28 cellular contexts compared by ENCODE assay signal in genomic region chr15:62756995-62757360, GRCh38.
DNase-seq lines count a peak whose midpoint lies in the region; ATAC-seq, FAIRE-seq and TF ChIP-seq lines count a peak whose summit lies in the region.
"Had no signal": no experiment of that assay in that cellular context is flagged by ENCODE, and none has a peak within 500 bp of the region (broad histone marks: within the 10 kb centered on the region; RNA-seq: fewer than 3 reads in every experiment).

No MANE protein-coding gene starts in this region.

- 0 out of 2 replicates have a peak overlapping the region, but pooled peaks have one; percentile 8 for H2BK20ac ChIP-seq in H1 (ENCODE audit: low read length)

- no peak overlapping the region for H4K8ac ChIP-seq in H1 (ENCODE audit: extremely low read depth, insufficient read depth, low read length)

- H3K27ac Mint-ChIP-seq in activated naive CD4-positive, alpha-beta T cell treated with anti-CD3 and anti-CD28 coated beads for 36 hours, result no peak overlapping the region
- no peak overlapping the region for H3K27ac Mint-ChIP-seq in WTC11
- H3K27ac Mint-ChIP-seq: activated CD4-positive, alpha-beta T cell treated with anti-CD3 and anti-CD28 coated beads, Interleukin-2, amount 10 ng/mL, durations not matched to agents 7 days and 5 days; activated naive CD4-positive, alpha-beta T cell treated with anti-CD3 and anti-CD28 coated beads, Interleukin-2, amount 10 ng/mL, durations not matched to agents 7 days and 5 days; activated T-cell treated with anti-CD3 and anti-CD28 coated beads, Interleukin-2, amount 50 U/mL, for 72 hours; dendritic cell treated with granulocyte-macrophage colony-stimulating factor and Interleukin-4, amounts not matched to agents 40 ng/mL and 50 ng/mL, for 4 days; nephron progenitor cell had no signal

- H3K36me3 Mint-ChIP-seq in activated naive CD4-positive, alpha-beta T cell treated with anti-CD3 and anti-CD28 coated beads for 36 hours (ENCODE audit: low read depth), result no peaks in the 10 kb centered on the region
- H3K36me3 Mint-ChIP-seq in WTC11, result peaks cover 21% of the 10 kb centered on the region
- H3K36me3 Mint-ChIP-seq: activated naive CD4-positive, alpha-beta T cell treated with anti-CD3 and anti-CD28 coated beads, Interleukin-2, amount 10 ng/mL, durations not matched to agents 7 days and 5 days had no signal

- H2BK12ac ChIP-seq in H1 (ENCODE audit: low read depth, low read length), result peak overlapping the region; percentile 18; the same call in 1 of the 2 replicates

- H2BK15ac ChIP-seq in H1 (ENCODE audit: low read length), result no peak overlapping the region

- H3K79me1 ChIP-seq in H1 (ENCODE audit: low read depth, low read length), result no peaks in the 10 kb centered on the region

- no peak for TF ChIP-seq EP300 in H1 (IDR thresholded peaks at IDR 0.05; ENCODE audit: borderline replicate concordance in 1 of 2, low read depth in 2 of 2, low read length in 2 of 2)

- H3K27me3 ChIP-seq in H1 (replicated peaks in 1 of 4; ENCODE audit: control insufficient read depth in 3 of 4, extremely low read depth in 1 of 4, insufficient read depth in 3 of 4, low read length in 3 of 4) (no peaks in the 10 kb centered on the region), osteoblast (ENCODE audit: insufficient read depth, low read length) (no peaks in the 10 kb centered on the region), tibial artery (no peaks in the 10 kb centered on the region)
- H3K27me3 ChIP-seq: BLaER1 treated with 17β-estradiol and CSF1 and Interleukin-3, amounts not matched to agents 10 nM and 100 nM; pancreas; spleen had no signal

- H3K23ac ChIP-seq in H1 (ENCODE audit: insufficient read length), result no peak overlapping the region

- no peak overlapping the region for H3K4me3 Mint-ChIP-seq in activated naive CD4-positive, alpha-beta T cell treated with anti-CD3 and anti-CD28 coated beads for 36 hours
- H3K4me3 Mint-ChIP-seq in WTC11, result no peak overlapping the region
- H3K4me3 Mint-ChIP-seq: activated CD4-positive, alpha-beta T cell treated with anti-CD3 and anti-CD28 coated beads, Interleukin-2, amount 10 ng/mL, durations not matched to agents 7 days and 5 days; activated naive CD4-positive, alpha-beta T cell treated with anti-CD3 and anti-CD28 coated beads, Interleukin-2, amount 10 ng/mL, durations not matched to agents 7 days and 5 days; activated T-cell treated with anti-CD3 and anti-CD28 coated beads, Interleukin-2, amount 50 U/mL, for 72 hours; dendritic cell treated with granulocyte-macrophage colony-stimulating factor and Interleukin-4, amounts not matched to agents 40 ng/mL and 50 ng/mL, for 4 days; H9; nephron progenitor cell had no signal

- TF ChIP-seq CTCF in RWPE1 (conservative IDR thresholded peaks at IDR 0.05; ENCODE audit: low read depth) (no peak), H1 (IDR thresholded peaks at IDR 0.05; ENCODE audit: control extremely low read depth in 1 of 3, insufficient read depth in 1 of 3, low read depth in 1 of 3, low read length in 3 of 3) (no peak), osteoblast (IDR thresholded peaks at IDR 0.05; ENCODE audit: extremely low read depth, low read depth, low read length) (no peak), tibial artery (IDR thresholded peaks at IDR 0.05) (no peak), WTC11 (IDR thresholded peaks at IDR 0.05) (no peak)

- H3K9me3 ChIP-seq in H1 (ENCODE audit: insufficient read depth in 2 of 2, low read depth in 1 of 2, low read length in 1 of 2) (no peaks in the 10 kb centered on the region), osteoblast (ENCODE audit: low read depth, low read length) (no peaks in the 10 kb centered on the region), tibial artery (no peaks in the 10 kb centered on the region)
- H3K9me3 ChIP-seq: BLaER1 treated with 17β-estradiol and CSF1 and Interleukin-3, amounts not matched to agents 10 nM and 100 nM; lower lobe of right lung; pancreas; spleen had no signal

- H4K91ac ChIP-seq in H1 (replicated peaks; ENCODE audit: insufficient read length, low read length), result no peak overlapping the region

- ATAC-seq in HG03442 (IDR thresholded peaks at IDR 0.05; ENCODE audit: unreplicated experiment), result no peak
- ATAC-seq in WTC11, result no peak
- ATAC-seq: activated T-cell treated with anti-CD3 and anti-CD28 coated beads, Interleukin-2, amount 50 U/mL, for 72 hours; lower lobe of right lung; Panc1; pancreas had no signal

- no peak overlapping the region for H3K4ac ChIP-seq in H1 (replicated peaks; ENCODE audit: insufficient read length, low read depth, low read length)

- H3K23me2 ChIP-seq in H1 (ENCODE audit: low read depth, low read length), result no peaks in the 10 kb centered on the region

- H3K18ac ChIP-seq in H1 (ENCODE audit: extremely low read depth, low read length), result no peak overlapping the region

- H3K79me2 ChIP-seq in H1 (ENCODE audit: control insufficient read depth in 1 of 2, insufficient read depth in 2 of 2, low read length in 2 of 2), result no peaks in the 10 kb centered on the region
- peaks cover 2% of the 10 kb centered on the region for H3K79me2 ChIP-seq in osteoblast (ENCODE audit: insufficient read depth, low read length)

- H3K56ac ChIP-seq in H1 (replicated peaks; ENCODE audit: insufficient read length, low read depth, low read length), result no peak overlapping the region

- H3K36me3 ChIP-seq in H1 (ENCODE audit: control insufficient read depth in 2 of 4, insufficient read depth in 4 of 4, low read length in 3 of 4) (peaks cover 0 to 3% (median 0%) of the 10 kb centered on the region in 4 experiments; a peak in 1 of 8 replicates), osteoblast (ENCODE audit: insufficient read depth, low read length) (peaks cover 8% of the 10 kb centered on the region), tibial artery (peaks cover 8 to 26% (median 14%) of the 10 kb centered on the region in 3 donors)
- H3K36me3 ChIP-seq: lower lobe of right lung had no signal

- 94% methylated on average over 1 of the region's 1 CpG; no CpG with 5 or more reads in 1 of the 2 experiments for WGBS in H1 (ENCODE audit: extremely low coverage in 1 of 2, insufficient coverage in 1 of 2, insufficient read length in 1 of 2, insufficient replicate concordance in 2 of 2, low coverage in 1 of 2, low lambda C conversion rate in 2 of 2, missing lambda C conversion rate in 1 of 2), 2 experiments

- POLR2A ChIA-PET in RWPE1 (lab: Yijun Ruan, JAX; ENCODE audit: low non-redundant PET), result no interaction called here
- POLR2A ChIA-PET in H1 (lab: Charles Lee; ENCODE audit: partially characterized antibody), result interaction anchor here (1.2 to 2.1 kb wide), 2 partner anchors 9 to 287 kb away, joined by 3 to 6 read pairs; no protein-coding TSS in a partner anchor
- POLR2A ChIA-PET in WTC11 (lab: Charles Lee), result no interaction called here

- H3K14ac ChIP-seq in H1 (ENCODE audit: insufficient read length), result no peak overlapping the region

- H4K20me1 ChIP-seq in H1 (replicated peaks in 1 of 2; ENCODE audit: control insufficient read depth in 1 of 2, insufficient read depth in 2 of 2, low read length in 2 of 2) (no peaks in the 10 kb centered on the region), osteoblast (ENCODE audit: insufficient read depth, low read length) (no peaks in the 10 kb centered on the region)
- H4K20me1 ChIP-seq: BLaER1 treated with 17β-estradiol and CSF1 and Interleukin-3, amounts not matched to agents 10 nM and 100 nM had no signal

- no peak overlapping the region for H2AK5ac ChIP-seq in H1 (ENCODE audit: low read depth, low read length)

- H2AFZ ChIP-seq in H1 (ENCODE audit: low read length) (no peak overlapping the region), osteoblast (ENCODE audit: low read length) (no peak overlapping the region)

- H3K4me3 ChIP-seq in H1 (ENCODE audit: extremely low read depth in 1 of 4, insufficient read depth in 2 of 4, low read depth in 3 of 4, low read length in 4 of 4) (no peak overlapping the region), osteoblast (ENCODE audit: insufficient read depth, low read length) (no peak overlapping the region), tibial artery (no peak overlapping the region)
- H3K4me3 ChIP-seq: BLaER1 treated with 17β-estradiol and CSF1 and Interleukin-3, amounts not matched to agents 10 nM and 100 nM; lower lobe of right lung; pancreas; spleen had no signal

- no peaks in the 10 kb centered on the region for H3K9me3 Mint-ChIP-seq in activated naive CD4-positive, alpha-beta T cell treated with anti-CD3 and anti-CD28 coated beads for 36 hours
- no peaks in the 10 kb centered on the region for H3K9me3 Mint-ChIP-seq in WTC11
- H3K9me3 Mint-ChIP-seq: activated CD4-positive, alpha-beta T cell treated with anti-CD3 and anti-CD28 coated beads, Interleukin-2, amount 10 ng/mL, durations not matched to agents 7 days and 5 days; activated naive CD4-positive, alpha-beta T cell treated with anti-CD3 and anti-CD28 coated beads, Interleukin-2, amount 10 ng/mL, durations not matched to agents 7 days and 5 days; activated T-cell treated with anti-CD3 and anti-CD28 coated beads, Interleukin-2, amount 50 U/mL, for 72 hours; dendritic cell treated with granulocyte-macrophage colony-stimulating factor and Interleukin-4, amounts not matched to agents 40 ng/mL and 50 ng/mL, for 4 days; H9; nephron progenitor cell had no signal

- no peak for TF ChIP-seq POLR2A in H1 (IDR thresholded peaks at IDR 0.05; ENCODE audit: control extremely low read depth in 1 of 2, low read depth in 2 of 2, low read length in 2 of 2)

- H4K5ac ChIP-seq in H1 (ENCODE audit: insufficient read length, low read depth, low read length), result no peak overlapping the region

- H2BK5ac ChIP-seq in H1 (ENCODE audit: low read depth, low read length), result no peak overlapping the region

- H3K4me2 ChIP-seq in H1 (ENCODE audit: insufficient read depth in 1 of 2, low read depth in 2 of 2, low read length in 2 of 2) (no peak overlapping the region), osteoblast (ENCODE audit: insufficient read depth, low read length) (no peak overlapping the region)
- H3K4me2 ChIP-seq: BLaER1 treated with 17β-estradiol and CSF1 and Interleukin-3, amounts not matched to agents 10 nM and 100 nM had no signal

- no peak overlapping the region for H2BK120ac ChIP-seq in H1 (replicated peaks; ENCODE audit: low read depth, low read length)

- no peak for FAIRE-seq in H1 (lab: Jason Lieb, UNC)
- FAIRE-seq: endometrium, pancreas had no signal

- H3K27ac ChIP-seq in RWPE1, result peak overlapping the region; percentile 81
- H3K27ac ChIP-seq in H1 (ENCODE audit: low read depth, low read length), result no peak overlapping the region
- peak overlapping the region; percentile 88 for H3K27ac ChIP-seq in osteoblast (ENCODE audit: low read depth, low read length)
- H3K27ac ChIP-seq in tibial artery, result peak overlapping the region; percentile 62 to 69
- H3K27ac ChIP-seq: BLaER1 treated with 17β-estradiol and CSF1 and Interleukin-3, amounts not matched to agents 10 nM and 100 nM; lower lobe of right lung; spleen had no signal

- intact Hi-C loops in tibial artery (cut with DNase I; ENCODE audit: low total_unique reads), result no loop called here
- intact Hi-C loops in activated naive CD4-positive, alpha-beta T cell treated with anti-CD3 and anti-CD28 coated beads for 36 hours (cut with micrococcal nuclease), result no loop called here

- CTCF ChIA-PET in RWPE1 (lab: Yijun Ruan, JAX) (interaction anchor here (0.7 to 2.9 kb wide), 2 partner anchors 14 to 329 kb away, joined by 3 to 21 read pairs; no protein-coding TSS in a partner anchor), H1 (lab: Charles Lee; ENCODE audit: partially characterized antibody) (interaction anchor here (0.6 to 7.4 kb wide), 8 partner anchors 8 to 710 kb away, joined by 3 to 49 read pairs (median 4); no protein-coding TSS in a partner anchor), WTC11 (lab: Charles Lee) (interaction anchor here (2.5 to 5.1 kb wide), 2 partner anchors 15 to 291 kb away, joined by 9 to 37 read pairs; no protein-coding TSS in a partner anchor)
- CTCF ChIA-PET in activated naive CD4-positive, alpha-beta T cell treated with anti-CD3 and anti-CD28 coated beads for 36 hours (lab: Charles Lee), result interaction anchor here (0.6 to 1.5 kb wide), 3 partner anchors 10 to 473 kb away, joined by 3 to 9 read pairs (median 4); no protein-coding TSS in a partner anchor

- no peak for TF ChIP-seq RAD21 in H1 (IDR thresholded peaks at IDR 0.05 in 1 of 2, conservative IDR thresholded peaks at IDR 0.05 in 1 of 2; ENCODE audit: low read depth in 2 of 2, low read length in 2 of 2)

- peaks cover 11 to 25% (median 18%) of the 10 kb centered on the region in 4 experiments for H3K4me1 ChIP-seq in H1 (replicated peaks in 1 of 4; ENCODE audit: control insufficient read depth in 3 of 4, insufficient read depth in 4 of 4, low read length in 3 of 4)
- peaks cover 43% of the 10 kb centered on the region for H3K4me1 ChIP-seq in osteoblast (ENCODE audit: insufficient read depth, low read length)
- peaks cover 8 to 35% (median 19%) of the 10 kb centered on the region in 4 donors for H3K4me1 ChIP-seq in tibial artery

- no peak for DNase-seq in RWPE1 (ENCODE audit: low spot score)
- no peak for DNase-seq in H1 (ENCODE audit: low read depth in 1 of 2, low spot score in 2 of 2)
- DNase-seq in osteoblast (ENCODE audit: insufficient read length, low spot score, missing footprints), result no peak
- DNase-seq in tibial artery, result no peak
- DNase-seq in activated naive CD4-positive, alpha-beta T cell treated with anti-CD3 and anti-CD28 coated beads for 36 hours, result no peak
- DNase-seq in WTC11 (ENCODE audit: low spot score), result no peak
- DNase-seq: activated CD4-positive, alpha-beta T cell treated with anti-CD3 and anti-CD28 coated beads, Interleukin-2, amount 10 ng/mL, durations not matched to agents 7 days and 5 days; activated naive CD4-positive, alpha-beta T cell treated with anti-CD3 and anti-CD28 coated beads, Interleukin-2, amount 10 ng/mL, durations not matched to agents 7 days and 5 days; activated T-cell treated with anti-CD3 and anti-CD28 coated beads, Interleukin-2, amount 50 U/mL, for 72 hours; COR-L47; DMS53; H9; islet precursor cell; lower lobe of right lung; NCI-H1092 treated with DMSO at 0.1 percent for 48 hours; NCI-H1930; NCI-H526; nephron progenitor cell; pancreas; retina; SIG-M5; spleen; T1000 had no signal

- no peaks in the 10 kb centered on the region for H3K4me1 Mint-ChIP-seq in activated naive CD4-positive, alpha-beta T cell treated with anti-CD3 and anti-CD28 coated beads for 36 hours (ENCODE audit: low read depth)
- H3K4me1 Mint-ChIP-seq in WTC11, result peaks cover 47% of the 10 kb centered on the region
- H3K4me1 Mint-ChIP-seq: activated CD4-positive, alpha-beta T cell treated with anti-CD3 and anti-CD28 coated beads, Interleukin-2, amount 10 ng/mL, durations not matched to agents 7 days and 5 days; activated naive CD4-positive, alpha-beta T cell treated with anti-CD3 and anti-CD28 coated beads, Interleukin-2, amount 10 ng/mL, durations not matched to agents 7 days and 5 days had no signal

- no peak overlapping the region for H3K9ac ChIP-seq in H1 (replicated peaks in 1 of 4; ENCODE audit: extremely low read depth in 1 of 4, low read depth in 3 of 4, low read length in 3 of 4)
- H3K9ac ChIP-seq: BLaER1 treated with 17β-estradiol and CSF1 and Interleukin-3, amounts not matched to agents 10 nM and 100 nM had no signal

- peaks cover 3% of the 10 kb centered on the region for H3K27me3 Mint-ChIP-seq in activated naive CD4-positive, alpha-beta T cell treated with anti-CD3 and anti-CD28 coated beads for 36 hours (ENCODE audit: low read depth)
- no peaks in the 10 kb centered on the region for H3K27me3 Mint-ChIP-seq in WTC11 (ENCODE audit: low read depth)
